ENCODE assay signal across 18 cellular contexts in genomic region chr10:17241611-17242333, GRCh38.
"Had no signal": no experiment of that assay in that cellular context is flagged by ENCODE, and none has a peak within 500 bp of the region (broad histone marks: within the 10 kb centered on the region; RNA-seq: fewer than 3 reads in every experiment).

No MANE protein-coding gene starts in this region.

- H3K4me1 ChIP-seq: upper lobe of right lung, vagina had no signal

- DNase-seq: effector memory CD4-positive, alpha-beta T cell; heart right ventricle; hypothalamus; kidney glomerular epithelial cell; natural killer cell; posterior cingulate gyrus; spleen; stimulated activated CD4-positive, alpha-beta T cell treated with anti-CD3 and anti-CD28 coated beads, Interleukin-15, amount 100 ng/mL, for 24 hours; stimulated activated CD4-positive, alpha-beta T cell treated with anti-CD3 and anti-CD28 coated beads, Interleukin-1b, Interleukin-23, amount 100 ng/mL, for 48 hours; stimulated activated CD4-positive, alpha-beta T cell treated with anti-CD3 and anti-CD28 coated beads, Interleukin-4, amount 100 ng/mL, for 24 hours; tibial artery; upper lobe of right lung had no signal

- H3K27ac Mint-ChIP-seq: stimulated activated memory B cell treated with anti-CD40 and anti-IgM and Interleukin-4, amounts not matched to agents 10 μg/mL and 1 μg/mL and 100 μg/mL, for 72 hours; stimulated activated naive CD8-positive, alpha-beta T cell treated with anti-CD3 and anti-CD28 coated beads, Interleukin-15, Interleukin-2, amounts not matched to agents 100 ng/mL and 50 ng/mL, for 24 hours had no signal

- H3K36me3 Mint-ChIP-seq: stimulated activated memory B cell treated with anti-CD40 and anti-IgM and Interleukin-4, amounts not matched to agents 10 μg/mL and 1 μg/mL and 100 μg/mL, for 72 hours had no signal

- H3K27ac ChIP-seq: heart right ventricle, spleen, upper lobe of right lung, vagina had no signal

- H3K27me3 Mint-ChIP-seq: stimulated activated naive CD8-positive, alpha-beta T cell treated with anti-CD3 and anti-CD28 coated beads, Interleukin-15, Interleukin-2, amounts not matched to agents 100 ng/mL and 50 ng/mL, for 24 hours had no signal

- ATAC-seq: esophagus mucosa; heart right ventricle; sciatic nerve; stimulated activated memory B cell treated with anti-CD40 and anti-IgM and Interleukin-4, amounts not matched to agents 10 μg/mL and 1 μg/mL and 100 μg/mL, for 72 hours; upper lobe of right lung had no signal

- H3K4me1 Mint-ChIP-seq: stimulated activated memory B cell treated with anti-CD40 and anti-IgM and Interleukin-4, amounts not matched to agents 10 μg/mL and 1 μg/mL and 100 μg/mL, for 72 hours had no signal

- H3K27me3 ChIP-seq: heart right ventricle, spleen, tibial artery, upper lobe of right lung, vagina had no signal

- H3K9me3 ChIP-seq: tibial artery, upper lobe of right lung, vagina had no signal

- H3K9me3 Mint-ChIP-seq: natural killer cell had no signal

- H3K4me3 ChIP-seq: heart right ventricle, spleen, tibial artery, upper lobe of right lung, vagina had no signal

- H3K4me3 Mint-ChIP-seq: neural crest cell; stimulated activated memory B cell treated with anti-CD40 and anti-IgM and Interleukin-4, amounts not matched to agents 10 μg/mL and 1 μg/mL and 100 μg/mL, for 72 hours; stimulated activated naive CD8-positive, alpha-beta T cell treated with anti-CD3 and anti-CD28 coated beads, Interleukin-15, Interleukin-2, amounts not matched to agents 100 ng/mL and 50 ng/mL, for 24 hours had no signal
